Comparison of ENCODE assay signal across 8 cellular contexts in the genomic region with DNA sequence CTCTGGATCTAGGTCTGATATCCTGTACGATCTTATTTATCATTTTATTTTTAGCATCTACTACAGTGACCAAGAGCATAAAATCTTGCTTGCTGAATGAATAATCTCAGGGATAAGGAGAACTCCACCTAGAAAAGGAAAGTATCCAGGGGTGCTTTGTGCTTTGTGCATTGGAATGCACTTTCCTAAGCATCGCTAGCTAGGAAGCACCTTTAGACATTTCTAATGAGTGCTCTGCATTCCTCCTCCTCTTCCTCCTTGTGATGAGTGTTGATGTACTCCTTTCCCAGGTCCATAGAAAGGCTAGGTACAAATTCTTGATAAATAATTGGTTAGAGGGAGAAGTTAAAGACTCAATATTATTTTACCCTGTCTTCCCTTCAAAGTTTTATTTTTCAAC.
"Had no signal": no experiment of that assay in that cellular context is flagged by ENCODE, and none has a peak within 500 bp of the region (broad histone marks: within the 10 kb centered on the region; RNA-seq: fewer than 3 reads in every experiment).

No MANE protein-coding gene starts in this region.

- H3K4me2 ChIP-seq: KMS-11 had no signal

- H3K27ac Mint-ChIP-seq: H9, IgD-negative memory B cell had no signal

- H3K4me3 Mint-ChIP-seq: H9, IgD-negative memory B cell had no signal

- H3K9me3 Mint-ChIP-seq: H9, IgD-negative memory B cell had no signal

- DNase-seq: GOT3, H9, HCEC 1CT, KBM-7 had no signal

- H3K27ac ChIP-seq: HL-60, KMS-11 had no signal

- H3K9ac ChIP-seq: KMS-11 had no signal

- ATAC-seq: HepG2 had no signal

- H3K27me3 Mint-ChIP-seq: IgD-negative memory B cell had no signal
